ENCODE assay signal across 13 cellular contexts in genomic region chr5:102591650-102592049, GRCh38.
DNase-seq lines count a peak whose midpoint lies in the region; ATAC-seq and TF ChIP-seq lines count a peak whose summit lies in the region.
"Had no signal": no experiment of that assay in that cellular context is flagged by ENCODE, and none has a peak within 500 bp of the region (broad histone marks: within the 10 kb centered on the region; RNA-seq: fewer than 3 reads in every experiment).

No MANE protein-coding gene starts in this region.

- CTCF ChIA-PET in activated CD8-positive, alpha-beta T cell treated with anti-CD3 and anti-CD28 coated beads for 36 hours (lab: Charles Lee) = interaction anchor here (1.6 kb wide), 1 partner anchor 90 kb away, joined by 3 read pairs; no protein-coding TSS in a partner anchor
- CTCF ChIA-PET in activated CD8-positive, alpha-beta T cell treated with anti-CD3 and anti-CD28 coated beads, Interleukin-2, amount 10 ng/mL, durations not matched to agents 7 days and 5 days (lab: Charles Lee) = no interaction called here

- no peak overlapping the region for H3K27ac Mint-ChIP-seq in activated CD8-positive, alpha-beta T cell treated with anti-CD3 and anti-CD28 coated beads for 36 hours
- no peak overlapping the region for H3K27ac Mint-ChIP-seq in activated CD8-positive, alpha-beta T cell treated with anti-CD3 and anti-CD28 coated beads, Interleukin-2, amount 10 ng/mL, durations not matched to agents 7 days and 5 days
- no peak overlapping the region for H3K27ac Mint-ChIP-seq in T-helper 2 cell treated with Interferon-gamma antibody and Interleukin-4, amounts not matched to agents 5 μg/mL and 100 μg/mL, for 36 hours
- H3K27ac Mint-ChIP-seq: activated T-helper 1 cell treated with anti-CD3 and anti-CD28 coated beads, Interleukin-12 subunit alpha, Interleukin-12 subunit beta, Interleukin-2, Interleukin-4 antibody, amounts not matched to agents 30 ng/mL and 10 ng/mL and 1 ng/mL, durations not matched to agents 14 hours and 24 hours and 36 hours had no signal

- peaks cover 2% of the 10 kb centered on the region for H3K27me3 Mint-ChIP-seq in activated CD8-positive, alpha-beta T cell treated with anti-CD3 and anti-CD28 coated beads for 36 hours
- no peaks in the 10 kb centered on the region for H3K27me3 Mint-ChIP-seq in activated CD8-positive, alpha-beta T cell treated with anti-CD3 and anti-CD28 coated beads, Interleukin-2, amount 10 ng/mL, durations not matched to agents 7 days and 5 days (ENCODE audit: low read depth)
- no peaks in the 10 kb centered on the region for H3K27me3 Mint-ChIP-seq in T-helper 2 cell treated with Interferon-gamma antibody and Interleukin-4, amounts not matched to agents 5 μg/mL and 100 μg/mL, for 36 hours (ENCODE audit: low read depth)

- no peaks in the 10 kb centered on the region for H3K36me3 Mint-ChIP-seq in activated CD8-positive, alpha-beta T cell treated with anti-CD3 and anti-CD28 coated beads for 36 hours (ENCODE audit: low read depth)
- no peaks in the 10 kb centered on the region for H3K36me3 Mint-ChIP-seq in activated CD8-positive, alpha-beta T cell treated with anti-CD3 and anti-CD28 coated beads, Interleukin-2, amount 10 ng/mL, durations not matched to agents 7 days and 5 days (ENCODE audit: low read depth)
- H3K36me3 Mint-ChIP-seq in T-helper 2 cell treated with Interferon-gamma antibody and Interleukin-4, amounts not matched to agents 5 μg/mL and 100 μg/mL, for 36 hours (ENCODE audit: low read depth) = no peaks in the 10 kb centered on the region

- peaks cover 3% of the 10 kb centered on the region for H3K9me3 Mint-ChIP-seq in activated CD8-positive, alpha-beta T cell treated with anti-CD3 and anti-CD28 coated beads for 36 hours
- no peaks in the 10 kb centered on the region for H3K9me3 Mint-ChIP-seq in activated CD8-positive, alpha-beta T cell treated with anti-CD3 and anti-CD28 coated beads, Interleukin-2, amount 10 ng/mL, durations not matched to agents 7 days and 5 days (ENCODE audit: insufficient read depth)
- no peaks in the 10 kb centered on the region for H3K9me3 Mint-ChIP-seq in T-helper 2 cell treated with Interferon-gamma antibody and Interleukin-4, amounts not matched to agents 5 μg/mL and 100 μg/mL, for 36 hours

- no peak overlapping the region for H3K4me3 Mint-ChIP-seq in activated CD8-positive, alpha-beta T cell treated with anti-CD3 and anti-CD28 coated beads for 36 hours
- no peak overlapping the region for H3K4me3 Mint-ChIP-seq in activated CD8-positive, alpha-beta T cell treated with anti-CD3 and anti-CD28 coated beads, Interleukin-2, amount 10 ng/mL, durations not matched to agents 7 days and 5 days
- no peak overlapping the region for H3K4me3 Mint-ChIP-seq in T-helper 2 cell treated with Interferon-gamma antibody and Interleukin-4, amounts not matched to agents 5 μg/mL and 100 μg/mL, for 36 hours
- H3K4me3 Mint-ChIP-seq: activated T-helper 1 cell treated with anti-CD3 and anti-CD28 coated beads, Interleukin-12 subunit alpha, Interleukin-12 subunit beta, Interleukin-2, Interleukin-4 antibody, amounts not matched to agents 30 ng/mL and 10 ng/mL and 1 ng/mL, durations not matched to agents 14 hours and 24 hours and 36 hours had no signal

- peak; percentile 26 for DNase-seq in activated CD8-positive, alpha-beta T cell treated with anti-CD3 and anti-CD28 coated beads for 36 hours
- DNase-seq in activated CD8-positive, alpha-beta T cell treated with anti-CD3 and anti-CD28 coated beads, Interleukin-2, amount 10 ng/mL, durations not matched to agents 7 days and 5 days = no peak
- peak; percentile 24 for DNase-seq in T-helper 2 cell treated with Interferon-gamma antibody and Interleukin-4, amounts not matched to agents 5 μg/mL and 100 μg/mL, for 36 hours (ENCODE audit: low spot score)
- DNase-seq in DMS 273 treated with DMSO at 0.1 percent for 48 hours (lab: John Stamatoyannopoulos, UW) (no peak), cerebellar cortex (ENCODE audit: low spot score) (no peak), substantia nigra (lab: John Stamatoyannopoulos, UW) (no peak)
- DNase-seq: DMS79, KG1, sigmoid colon had no signal

- H3K27ac ChIP-seq in substantia nigra (ENCODE audit: low read depth, low read length, poor library complexity, severe bottlenecking) = no peak overlapping the region
- H3K27ac ChIP-seq: A549, sigmoid colon had no signal

- H3K4me1 Mint-ChIP-seq in activated CD8-positive, alpha-beta T cell treated with anti-CD3 and anti-CD28 coated beads for 36 hours (ENCODE audit: low read depth) = peaks cover 20% of the 10 kb centered on the region
- H3K4me1 Mint-ChIP-seq in activated CD8-positive, alpha-beta T cell treated with anti-CD3 and anti-CD28 coated beads, Interleukin-2, amount 10 ng/mL, durations not matched to agents 7 days and 5 days (ENCODE audit: low read depth) = peaks cover 6% of the 10 kb centered on the region
- peaks cover 16% of the 10 kb centered on the region for H3K4me1 Mint-ChIP-seq in T-helper 2 cell treated with Interferon-gamma antibody and Interleukin-4, amounts not matched to agents 5 μg/mL and 100 μg/mL, for 36 hours (ENCODE audit: low read depth)

- POLR2A ChIA-PET in activated CD8-positive, alpha-beta T cell treated with anti-CD3 and anti-CD28 coated beads for 36 hours (lab: Charles Lee) = no interaction called here
- POLR2A ChIA-PET in activated CD8-positive, alpha-beta T cell treated with anti-CD3 and anti-CD28 coated beads, Interleukin-2, amount 10 ng/mL, durations not matched to agents 7 days and 5 days (lab: Charles Lee) = no interaction called here

- intact Hi-C loops in activated CD8-positive, alpha-beta T cell treated with anti-CD3 and anti-CD28 coated beads for 36 hours (cut with micrococcal nuclease) = no loop called here

- TF ChIP-seq CTCF in activated CD8-positive, alpha-beta T cell treated with anti-CD3 and anti-CD28 coated beads for 36 hours (IDR thresholded peaks at IDR 0.05) = no peak

- ATAC-seq in activated CD8-positive, alpha-beta T cell treated with anti-CD3 and anti-CD28 coated beads for 36 hours = peak; percentile 92
- ATAC-seq in activated CD8-positive, alpha-beta T cell treated with anti-CD3 and anti-CD28 coated beads, Interleukin-2, amount 10 ng/mL, durations not matched to agents 7 days and 5 days = no peak
- ATAC-seq in GM21390 (IDR thresholded peaks at IDR 0.05; ENCODE audit: unreplicated experiment) = peak; percentile 86
- peak; percentile 65 for ATAC-seq in HG03025 (IDR thresholded peaks at IDR 0.05; ENCODE audit: low FRiP score, unreplicated experiment)
- ATAC-seq: A549 had no signal

Comparison
In these comparisons a context has a peak if more than half of its experiments do, and no peak if none do; other contexts are left out.
1. DNase-seq: peak in activated CD8-positive, alpha-beta T cell treated with anti-CD3 and anti-CD28 coated beads for 36 hours (single experiment) and T-helper 2 cell treated with Interferon-gamma antibody and Interleukin-4, amounts not matched to agents 5 μg/mL and 100 μg/mL, for 36 hours (single experiment); none in activated CD8-positive, alpha-beta T cell treated with anti-CD3 and anti-CD28 coated beads, Interleukin-2, amount 10 ng/mL, durations not matched to agents 7 days and 5 days (single experiment), DMS 273 treated with DMSO at 0.1 percent for 48 hours (single experiment), cerebellar cortex (single experiment) and substantia nigra (0 of 49).